Comparison of ENCODE assay signal across 15 cellular contexts in the genomic region with DNA sequence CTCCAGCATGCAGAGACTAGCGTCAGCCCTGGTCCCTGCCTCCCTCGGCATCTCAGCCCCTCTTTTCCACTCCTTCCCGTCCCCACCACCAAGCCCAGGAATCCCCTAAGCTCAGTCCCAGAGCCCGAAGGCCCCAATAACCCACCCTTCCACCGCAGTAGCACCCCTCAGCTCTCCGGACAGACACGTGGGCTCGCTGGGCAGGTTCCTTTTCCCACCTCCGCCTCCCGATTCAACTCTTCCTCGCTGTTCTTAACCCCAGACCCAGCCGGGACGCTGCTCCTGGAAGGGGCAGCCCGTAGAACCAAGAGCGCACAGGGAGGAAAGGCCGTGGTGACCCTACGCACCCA. TPM values are rescaled to one million over a fixed set of nuclear protein-coding genes. Genes with fewer than 3 reads are reported as not detected.
A peak's percentile ranks its signal among the peaks of the same experiment; 100 is the strongest.
DNase-seq lines count a peak whose midpoint lies in the region; ATAC-seq and TF ChIP-seq lines count a peak whose summit lies in the region.
"Had no signal": no experiment of that assay in that cellular context is flagged by ENCODE, and none has a peak within 500 bp of the region (broad histone marks: within the 10 kb centered on the region; RNA-seq: fewer than 3 reads in every experiment).

No MANE protein-coding gene starts in this region.

- TF ChIP-seq POLR2A in testis (IDR thresholded peaks at IDR 0.05): no peak

- no peak overlapping the region for H3K27ac Mint-ChIP-seq in neural progenitor cell
- H3K27ac Mint-ChIP-seq: activated T-helper 1 cell treated with anti-CD3 and anti-CD28 coated beads, Interleukin-12 subunit alpha, Interleukin-12 subunit beta, Interleukin-2, Interleukin-4 antibody, amounts not matched to agents 30 ng/mL and 10 ng/mL and 1 ng/mL, durations not matched to agents 14 hours and 24 hours and 36 hours had no signal

- intact Hi-C loops in testis (cut with DNase I; ENCODE audit: low total_unique reads): loop anchor here (10.0 kb wide), 1 partner anchor 95 kb away; no protein-coding TSS in a partner anchor

- H3K9me3 ChIP-seq in HUES6 (ENCODE audit: control insufficient read depth, insufficient read depth, low read depth, low read length) (no peaks in the 10 kb centered on the region), duodenal mucosa (ENCODE audit: control insufficient read depth in 1 of 2, low read length in 2 of 2) (no peaks in the 10 kb centered on the region), neural progenitor cell (ENCODE audit: low read depth) (no peaks in the 10 kb centered on the region), testis (no peaks in the 10 kb centered on the region)

- H3F3A ChIP-seq in neural progenitor cell (ENCODE audit: low read depth): peaks cover 17% of the 10 kb centered on the region

- peaks cover 8% of the 10 kb centered on the region for H3K4me1 Mint-ChIP-seq in neural progenitor cell

- H4K20me1 ChIP-seq in neural progenitor cell (ENCODE audit: low read depth): peaks cover 62% of the 10 kb centered on the region

- H3K36me3 ChIP-seq in ACC112 (ENCODE audit: insufficient read depth, low read length): no peaks in the 10 kb centered on the region
- H3K36me3 ChIP-seq in HUES6 (ENCODE audit: control insufficient read depth, insufficient read depth, low read length): no peaks in the 10 kb centered on the region
- peaks cover 7 to 18% of the 10 kb centered on the region in 2 donors for H3K36me3 ChIP-seq in duodenal mucosa (ENCODE audit: control insufficient read depth in 1 of 2, insufficient read depth in 2 of 2, low read length in 2 of 2)
- no peaks in the 10 kb centered on the region for H3K36me3 ChIP-seq in neural progenitor cell
- no peaks in the 10 kb centered on the region for H3K36me3 ChIP-seq in testis (ENCODE audit: low read depth, missing control alignments)

- no peak for TF ChIP-seq CTCF in neural progenitor cell (IDR thresholded peaks at IDR 0.05)
- TF ChIP-seq CTCF in testis (IDR thresholded peaks at IDR 0.05): no peak

- H3K27ac ChIP-seq in ACC112 (ENCODE audit: low read depth, low read length) (no peak overlapping the region), HUES6 (ENCODE audit: low read depth, low read length) (no peak overlapping the region), duodenal mucosa (ENCODE audit: low read depth, low read length) (peak overlapping the region; percentile 66), neural progenitor cell (no peak overlapping the region), testis (no peak overlapping the region)

- H3K4me3 Mint-ChIP-seq in neural progenitor cell: peak overlapping the region; percentile 35
- H3K4me3 Mint-ChIP-seq: activated T-helper 1 cell treated with anti-CD3 and anti-CD28 coated beads, Interleukin-12 subunit alpha, Interleukin-12 subunit beta, Interleukin-2, Interleukin-4 antibody, amounts not matched to agents 30 ng/mL and 10 ng/mL and 1 ng/mL, durations not matched to agents 14 hours and 24 hours and 36 hours had no signal

- H2AFZ ChIP-seq in ACC112 (ENCODE audit: low read length, unreplicated experiment) (no peak overlapping the region), neural progenitor cell (replicated peaks) (no peak overlapping the region)

- peak overlapping the region; percentile 18 for H3K4me2 ChIP-seq in neural progenitor cell

- no peak for ATAC-seq in HG03432 (IDR thresholded peaks at IDR 0.05; ENCODE audit: unreplicated experiment)

- DNase-seq in neural progenitor cell (ENCODE audit: low spot score): peak; percentile 32
- no peak for DNase-seq in NCI-H82 (lab: John Stamatoyannopoulos, UW)
- DNase-seq in testis: no peak
- no peak for DNase-seq in stimulated activated naive CD4-positive, alpha-beta T cell (lab: John Stamatoyannopoulos, UW)
- DNase-seq: activated CD4-positive, CD25-positive, alpha-beta regulatory T cell; central memory CD4-positive, alpha-beta T cell; HCEC 1CT; NCI-H2227 treated with DMSO at 0.1 percent for 48 hours had no signal

- H3K4me1 ChIP-seq in ACC112 (ENCODE audit: control insufficient read depth, insufficient read depth, low read length, unreplicated experiment): peaks cover 9% of the 10 kb centered on the region
- peaks cover 29% of the 10 kb centered on the region for H3K4me1 ChIP-seq in HUES6 (ENCODE audit: control insufficient read depth, insufficient read depth, low read length)
- peaks cover 12 to 23% of the 10 kb centered on the region in 2 donors for H3K4me1 ChIP-seq in duodenal mucosa (ENCODE audit: control insufficient read depth in 1 of 2, insufficient read depth in 2 of 2, low read length in 2 of 2)
- peaks cover 19% of the 10 kb centered on the region for H3K4me1 ChIP-seq in neural progenitor cell
- H3K4me1 ChIP-seq in testis: peaks cover 20% of the 10 kb centered on the region

- 2 to 6% methylated on average over 14 to 17 of the region's 17 CpGs for WGBS in testis, 2 donors

- no peak overlapping the region for H3K9ac ChIP-seq in HUES6 (ENCODE audit: low read length)
- H3K9ac ChIP-seq in duodenal mucosa (ENCODE audit: low read depth in 1 of 2, low read length in 2 of 2): peak overlapping the region; percentile 61 to 82
- H3K9ac ChIP-seq in neural progenitor cell: no peak overlapping the region

- peaks cover 74% of the 10 kb centered on the region for H3K27me3 Mint-ChIP-seq in neural progenitor cell (ENCODE audit: insufficient read depth, low read depth)

- H3K4me3 ChIP-seq in ACC112 (ENCODE audit: low read depth, low read length) (peak overlapping the region; percentile 34; the same call in 1 of the 2 replicates), HUES6 (ENCODE audit: low read depth, low read length) (0 out of 2 replicates have a peak overlapping the region, but pooled peaks have one; percentile 45), duodenal mucosa (ENCODE audit: low read depth in 1 of 2, low read length in 2 of 2) (peak overlapping the region; percentile 82 to 88), neural progenitor cell (no peak overlapping the region), testis (no peak overlapping the region)

- no peaks in the 10 kb centered on the region for H3K36me3 Mint-ChIP-seq in neural progenitor cell

- peaks cover 3% of the 10 kb centered on the region for H3K9me3 Mint-ChIP-seq in neural progenitor cell
- H3K9me3 Mint-ChIP-seq: activated T-helper 1 cell treated with anti-CD3 and anti-CD28 coated beads, Interleukin-12 subunit alpha, Interleukin-12 subunit beta, Interleukin-2, Interleukin-4 antibody, amounts not matched to agents 30 ng/mL and 10 ng/mL and 1 ng/mL, durations not matched to agents 14 hours and 24 hours and 36 hours had no signal

- H3K27me3 ChIP-seq in ACC112 (ENCODE audit: insufficient read depth, low read length) (peaks cover 79% of the 10 kb centered on the region), HUES6 (ENCODE audit: control insufficient read depth, insufficient read depth, low read length) (peaks cover 99% of the 10 kb centered on the region), duodenal mucosa (ENCODE audit: control insufficient read depth in 1 of 2, insufficient read depth in 2 of 2, low read length in 2 of 2) (peaks cover 32 to 41% of the 10 kb centered on the region in 2 donors), neural progenitor cell (peaks cover 100% of the 10 kb centered on the region), testis (no peaks in the 10 kb centered on the region)

- H3K79me2 ChIP-seq in ACC112 (ENCODE audit: control insufficient read depth, insufficient read depth, low read length, unreplicated experiment) (no peaks in the 10 kb centered on the region), neural progenitor cell (ENCODE audit: low read depth) (no peaks in the 10 kb centered on the region)

RNA-seq across cellular contexts. Expression of gene IHH, which starts 1.4 kb away (rescaled TPM):
- total RNA-seq in neural progenitor cell (ENCODE audit: low replicate concordance): 0.06 TPM in 1 of 2 replicates, not detected in the other
- under 1 TPM; 0.19 to 0.39 TPM for total RNA-seq in testis
- polyA plus RNA-seq in testis (ENCODE audit: insufficient read depth, low read depth, low replicate concordance): 1.1 TPM
- total RNA-seq: activated T-helper 1 cell treated with anti-CD3 and anti-CD28 coated beads, Interleukin-12 subunit alpha, Interleukin-12 subunit beta, Interleukin-2, Interleukin-4 antibody, amounts not matched to agents 30 ng/mL and 10 ng/mL and 1 ng/mL, durations not matched to agents 14 hours and 24 hours and 36 hours had no signal
- polyA plus RNA-seq: keratinocyte had no signal

RNA-seq across cellular contexts. Expression of gene CFAP65, which starts 18.0 kb away (rescaled TPM):
- total RNA-seq in neural progenitor cell (ENCODE audit: low replicate concordance): 0.22 and 0.80 TPM in 2 replicates
- 10 to 100 TPM; 15.5 to 23.7 TPM for total RNA-seq in testis
- 42.9 TPM for polyA plus RNA-seq in testis (ENCODE audit: insufficient read depth, low read depth, low replicate concordance)
- total RNA-seq: activated T-helper 1 cell treated with anti-CD3 and anti-CD28 coated beads, Interleukin-12 subunit alpha, Interleukin-12 subunit beta, Interleukin-2, Interleukin-4 antibody, amounts not matched to agents 30 ng/mL and 10 ng/mL and 1 ng/mL, durations not matched to agents 14 hours and 24 hours and 36 hours; osteoblast had no signal
- polyA plus RNA-seq: keratinocyte had no signal

Comparison
In these comparisons a context has a peak if more than half of its experiments do, and no peak if none do; other contexts are left out.
1. H3K4me3 ChIP-seq: peak in ACC112 (single experiment), HUES6 (single experiment) and duodenal mucosa (2 of 2); none in neural progenitor cell (single experiment) and testis (0 of 2).
2. H3K9ac ChIP-seq: peak in duodenal mucosa (2 of 2); none in HUES6 (single experiment) and neural progenitor cell (single experiment).